In genomic region chr2:152175368-152176112, GRCh38 we compare ENCODE assay signal across 1 cellular context.
A peak's percentile ranks its signal among the peaks of the same experiment; 100 is the strongest.
TF ChIP-seq lines count a peak whose summit lies in the region.

Gene STAM2 (minus strand): TSS chr2:152175763. CDS start chr2:152175642, 121 bp downstream.

TF ChIP-seq in HEK293, 187 proteins besides CTCF, POLR2A, EP300 and RAD21 (continued from another document):
- TF ChIP-seq, protein P1, sequence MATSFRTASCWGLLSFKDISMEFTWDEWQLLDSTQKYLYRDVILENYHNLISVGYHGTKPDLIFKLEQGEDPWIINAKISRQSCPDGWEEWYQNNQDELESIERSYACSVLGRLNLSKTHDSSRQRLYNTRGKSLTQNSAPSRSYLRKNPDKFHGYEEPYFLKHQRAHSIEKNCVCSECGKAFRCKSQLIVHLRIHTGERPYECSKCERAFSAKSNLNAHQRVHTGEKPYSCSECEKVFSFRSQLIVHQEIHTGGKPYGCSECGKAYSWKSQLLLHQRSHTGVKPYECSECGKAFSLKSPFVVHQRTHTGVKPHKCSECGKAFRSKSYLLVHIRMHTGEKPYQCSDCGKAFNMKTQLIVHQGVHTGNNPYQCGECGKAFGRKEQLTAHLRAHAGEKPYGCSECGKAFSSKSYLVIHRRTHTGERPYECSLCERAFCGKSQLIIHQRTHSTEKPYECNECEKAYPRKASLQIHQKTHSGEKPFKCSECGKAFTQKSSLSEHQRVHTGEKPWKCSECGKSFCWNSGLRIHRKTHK (tag by site-specific recombination; IDR thresholded peaks at IDR 0.05) = no peak
- TF ChIP-seq, protein P2, sequence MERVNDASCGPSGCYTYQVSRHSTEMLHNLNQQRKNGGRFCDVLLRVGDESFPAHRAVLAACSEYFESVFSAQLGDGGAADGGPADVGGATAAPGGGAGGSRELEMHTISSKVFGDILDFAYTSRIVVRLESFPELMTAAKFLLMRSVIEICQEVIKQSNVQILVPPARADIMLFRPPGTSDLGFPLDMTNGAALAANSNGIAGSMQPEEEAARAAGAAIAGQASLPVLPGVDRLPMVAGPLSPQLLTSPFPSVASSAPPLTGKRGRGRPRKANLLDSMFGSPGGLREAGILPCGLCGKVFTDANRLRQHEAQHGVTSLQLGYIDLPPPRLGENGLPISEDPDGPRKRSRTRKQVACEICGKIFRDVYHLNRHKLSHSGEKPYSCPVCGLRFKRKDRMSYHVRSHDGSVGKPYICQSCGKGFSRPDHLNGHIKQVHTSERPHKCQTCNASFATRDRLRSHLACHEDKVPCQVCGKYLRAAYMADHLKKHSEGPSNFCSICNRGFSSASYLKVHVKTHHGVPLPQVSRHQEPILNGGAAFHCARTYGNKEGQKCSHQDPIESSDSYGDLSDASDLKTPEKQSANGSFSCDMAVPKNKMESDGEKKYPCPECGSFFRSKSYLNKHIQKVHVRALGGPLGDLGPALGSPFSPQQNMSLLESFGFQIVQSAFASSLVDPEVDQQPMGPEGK (tag by site-specific recombination; IDR thresholded peaks at IDR 0.05) = peak; percentile 65; the same call in 1 of the 2 replicates
- TF ChIP-seq ZNF76 (tag by site-specific recombination; IDR thresholded peaks at IDR 0.05; ENCODE audit: borderline replicate concordance, low read depth) = peak; percentile 54
- peak; percentile 55 for TF ChIP-seq OSR2 (tag by site-specific recombination; IDR thresholded peaks at IDR 0.05)
- no peak for TF ChIP-seq ZNF214 (tag by site-specific recombination; IDR thresholded peaks at IDR 0.05; ENCODE audit: borderline replicate concordance)
- no peak for TF ChIP-seq ZNF768 (tag by site-specific recombination; IDR thresholded peaks at IDR 0.05)
- TF ChIP-seq, protein P3, sequence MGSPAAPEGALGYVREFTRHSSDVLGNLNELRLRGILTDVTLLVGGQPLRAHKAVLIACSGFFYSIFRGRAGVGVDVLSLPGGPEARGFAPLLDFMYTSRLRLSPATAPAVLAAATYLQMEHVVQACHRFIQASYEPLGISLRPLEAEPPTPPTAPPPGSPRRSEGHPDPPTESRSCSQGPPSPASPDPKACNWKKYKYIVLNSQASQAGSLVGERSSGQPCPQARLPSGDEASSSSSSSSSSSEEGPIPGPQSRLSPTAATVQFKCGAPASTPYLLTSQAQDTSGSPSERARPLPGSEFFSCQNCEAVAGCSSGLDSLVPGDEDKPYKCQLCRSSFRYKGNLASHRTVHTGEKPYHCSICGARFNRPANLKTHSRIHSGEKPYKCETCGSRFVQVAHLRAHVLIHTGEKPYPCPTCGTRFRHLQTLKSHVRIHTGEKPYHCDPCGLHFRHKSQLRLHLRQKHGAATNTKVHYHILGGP (tag by site-specific recombination; IDR thresholded peaks at IDR 0.05) = no peak
- no peak for TF ChIP-seq ZBTB1 (tag by site-specific recombination; IDR thresholded peaks at IDR 0.05)
- TF ChIP-seq ZNF791 (tag by site-specific recombination; IDR thresholded peaks at IDR 0.05) = no peak
- TF ChIP-seq ZNF391 (tag by site-specific recombination; IDR thresholded peaks at IDR 0.05; ENCODE audit: borderline replicate concordance, low read depth) = peak; percentile 62; the same call in 1 of the 2 replicates
- no peak for TF ChIP-seq YY2 (tag by site-specific recombination; IDR thresholded peaks at IDR 0.05)
- peak; percentile 93 for TF ChIP-seq TRIM28 (IDR thresholded peaks at IDR 0.05; ENCODE audit: borderline replicate concordance, low read length)
- no peak for TF ChIP-seq GLIS1 (tag by site-specific recombination; IDR thresholded peaks at IDR 0.05)
- TF ChIP-seq KLF9 (tag by site-specific recombination; IDR thresholded peaks at IDR 0.05; ENCODE audit: low read depth) = peak; percentile 95
- TF ChIP-seq ZNF792 (tag by site-specific recombination; IDR thresholded peaks at IDR 0.05) = peak; percentile 64; the same call in 1 of the 2 replicates
- peak; percentile 64 for TF ChIP-seq ZNF654 (tag by site-specific recombination; IDR thresholded peaks at IDR 0.05; ENCODE audit: low read depth)
- 0 out of 2 replicates have a peak, but pooled peaks have one; percentile 5 for TF ChIP-seq HOXD13 (CRISPR knock-in tag; IDR thresholded peaks at IDR 0.05; ENCODE audit: borderline replicate concordance)
- no peak for TF ChIP-seq ZNF404 (tag by site-specific recombination; IDR thresholded peaks at IDR 0.05)
- peak; percentile 83 for TF ChIP-seq EGR2 (tag by site-specific recombination; IDR thresholded peaks at IDR 0.05; ENCODE audit: low read depth)
- no peak for TF ChIP-seq ZSCAN16 (tag by site-specific recombination; IDR thresholded peaks at IDR 0.05)
- TF ChIP-seq ZNF549 (tag by site-specific recombination; IDR thresholded peaks at IDR 0.05) = no peak
- TF ChIP-seq, protein P4, sequence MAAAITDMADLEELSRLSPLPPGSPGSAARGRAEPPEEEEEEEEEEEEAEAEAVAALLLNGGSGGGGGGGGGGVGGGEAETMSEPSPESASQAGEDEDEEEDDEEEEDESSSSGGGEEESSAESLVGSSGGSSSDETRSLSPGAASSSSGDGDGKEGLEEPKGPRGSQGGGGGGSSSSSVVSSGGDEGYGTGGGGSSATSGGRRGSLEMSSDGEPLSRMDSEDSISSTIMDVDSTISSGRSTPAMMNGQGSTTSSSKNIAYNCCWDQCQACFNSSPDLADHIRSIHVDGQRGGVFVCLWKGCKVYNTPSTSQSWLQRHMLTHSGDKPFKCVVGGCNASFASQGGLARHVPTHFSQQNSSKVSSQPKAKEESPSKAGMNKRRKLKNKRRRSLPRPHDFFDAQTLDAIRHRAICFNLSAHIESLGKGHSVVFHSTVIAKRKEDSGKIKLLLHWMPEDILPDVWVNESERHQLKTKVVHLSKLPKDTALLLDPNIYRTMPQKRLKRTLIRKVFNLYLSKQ (tag by site-specific recombination; IDR thresholded peaks at IDR 0.05; ENCODE audit: borderline replicate concordance) = no peak
- no peak for TF ChIP-seq ZNF239 (tag by site-specific recombination; IDR thresholded peaks at IDR 0.05)
- TF ChIP-seq KLF1 (tag by site-specific recombination; IDR thresholded peaks at IDR 0.05) = peak; percentile 73
- TF ChIP-seq ZNF292 (tag by site-specific recombination; IDR thresholded peaks at IDR 0.05; ENCODE audit: borderline replicate concordance, low read depth) = no peak
- no peak for TF ChIP-seq RBAK (tag by site-specific recombination; IDR thresholded peaks at IDR 0.05)
- TF ChIP-seq ZFP69B (tag by site-specific recombination; IDR thresholded peaks at IDR 0.05) = peak; percentile 65
- peak; percentile 82 for TF ChIP-seq KLF8 (tag by site-specific recombination; IDR thresholded peaks at IDR 0.05)
- no peak for TF ChIP-seq ZNF248 (tag by site-specific recombination; IDR thresholded peaks at IDR 0.05)
- 0 out of 2 replicates have a peak, but pooled peaks have one; percentile 55 for TF ChIP-seq ZNF324 (tag by site-specific recombination; IDR thresholded peaks at IDR 0.05)
- no peak for TF ChIP-seq PRDM1 (tag by site-specific recombination; IDR thresholded peaks at IDR 0.05)
- TF ChIP-seq ZNF19 (tag by site-specific recombination; IDR thresholded peaks at IDR 0.05; ENCODE audit: low read depth) = no peak
- peak; percentile 85 for TF ChIP-seq ZXDB (tag by site-specific recombination; IDR thresholded peaks at IDR 0.05)
- 0 out of 2 replicates have a peak, but pooled peaks have one; percentile 15 for TF ChIP-seq ZNF184 (tag by site-specific recombination; IDR thresholded peaks at IDR 0.05)
- 0 out of 2 replicates have a peak, but pooled peaks have one; percentile 37 for TF ChIP-seq BCL11A (tag by site-specific recombination; IDR thresholded peaks at IDR 0.05; ENCODE audit: low read depth)
- no peak for TF ChIP-seq ZNF175 (tag by site-specific recombination; IDR thresholded peaks at IDR 0.05)
- peak; percentile 69 for TF ChIP-seq ZNF692 (tag by site-specific recombination; IDR thresholded peaks at IDR 0.05)
- TF ChIP-seq, protein P5, sequence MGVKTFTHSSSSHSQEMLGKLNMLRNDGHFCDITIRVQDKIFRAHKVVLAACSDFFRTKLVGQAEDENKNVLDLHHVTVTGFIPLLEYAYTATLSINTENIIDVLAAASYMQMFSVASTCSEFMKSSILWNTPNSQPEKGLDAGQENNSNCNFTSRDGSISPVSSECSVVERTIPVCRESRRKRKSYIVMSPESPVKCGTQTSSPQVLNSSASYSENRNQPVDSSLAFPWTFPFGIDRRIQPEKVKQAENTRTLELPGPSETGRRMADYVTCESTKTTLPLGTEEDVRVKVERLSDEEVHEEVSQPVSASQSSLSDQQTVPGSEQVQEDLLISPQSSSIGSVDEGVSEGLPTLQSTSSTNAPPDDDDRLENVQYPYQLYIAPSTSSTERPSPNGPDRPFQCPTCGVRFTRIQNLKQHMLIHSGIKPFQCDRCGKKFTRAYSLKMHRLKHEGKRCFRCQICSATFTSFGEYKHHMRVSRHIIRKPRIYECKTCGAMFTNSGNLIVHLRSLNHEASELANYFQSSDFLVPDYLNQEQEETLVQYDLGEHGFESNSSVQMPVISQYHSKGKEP (tag by site-specific recombination; IDR thresholded peaks at IDR 0.05) = no peak; the same call in 1 of the 2 replicates
- TF ChIP-seq ZNF366 (tag by site-specific recombination; conservative IDR thresholded peaks at IDR 0.05) = no peak; the same call in 1 of the 2 replicates
- no peak for TF ChIP-seq ZNF133 (tag by site-specific recombination; IDR thresholded peaks at IDR 0.05)
- TF ChIP-seq ZNF221 (tag by site-specific recombination; IDR thresholded peaks at IDR 0.05; ENCODE audit: borderline replicate concordance) = no peak
- peak; percentile 53 for TF ChIP-seq ZNF629 (tag by site-specific recombination; IDR thresholded peaks at IDR 0.05)
- peak; percentile 38; the same call in 1 of the 2 replicates for TF ChIP-seq INSM2 (tag by site-specific recombination; IDR thresholded peaks at IDR 0.05)
- TF ChIP-seq ZNF701 (tag by site-specific recombination; IDR thresholded peaks at IDR 0.05) = no peak
- TF ChIP-seq MYNN (tag by site-specific recombination; IDR thresholded peaks at IDR 0.05; ENCODE audit: borderline replicate concordance) = no peak
- peak; percentile 44; the same call in 1 of the 2 replicates for TF ChIP-seq ZSCAN30 (tag by site-specific recombination; IDR thresholded peaks at IDR 0.05)
- peak; percentile 77 for TF ChIP-seq BCL11B (tag by site-specific recombination; IDR thresholded peaks at IDR 0.05; ENCODE audit: low read depth)
- TF ChIP-seq GFI1B (tag by site-specific recombination; IDR thresholded peaks at IDR 0.05) = no peak
- peak; percentile 61; the same call in 1 of the 2 replicates for TF ChIP-seq YY1 (tag by site-specific recombination; IDR thresholded peaks at IDR 0.05)
- TF ChIP-seq ZNF174 (tag by site-specific recombination; IDR thresholded peaks at IDR 0.05) = no peak
- TF ChIP-seq, protein P6, sequence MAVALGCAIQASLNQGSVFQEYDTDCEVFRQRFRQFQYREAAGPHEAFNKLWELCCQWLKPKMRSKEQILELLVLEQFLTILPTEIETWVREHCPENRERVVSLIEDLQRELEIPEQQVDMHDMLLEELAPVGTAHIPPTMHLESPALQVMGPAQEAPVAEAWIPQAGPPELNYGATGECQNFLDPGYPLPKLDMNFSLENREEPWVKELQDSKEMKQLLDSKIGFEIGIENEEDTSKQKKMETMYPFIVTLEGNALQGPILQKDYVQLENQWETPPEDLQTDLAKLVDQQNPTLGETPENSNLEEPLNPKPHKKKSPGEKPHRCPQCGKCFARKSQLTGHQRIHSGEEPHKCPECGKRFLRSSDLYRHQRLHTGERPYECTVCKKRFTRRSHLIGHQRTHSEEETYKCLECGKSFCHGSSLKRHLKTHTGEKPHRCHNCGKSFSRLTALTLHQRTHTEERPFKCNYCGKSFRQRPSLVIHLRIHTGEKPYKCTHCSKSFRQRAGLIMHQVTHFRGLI (tag by site-specific recombination; IDR thresholded peaks at IDR 0.05) = no peak
- peak; percentile 87 for TF ChIP-seq HIC1 (tag by site-specific recombination; IDR thresholded peaks at IDR 0.05)
